In genomic region chr16:71919033-71919432, GRCh38 we compare ENCODE assay signal across 9 cellular contexts. TPM values are rescaled to one million over a fixed set of nuclear protein-coding genes. Genes with fewer than 3 reads are reported as not detected.
A peak's percentile ranks its signal among the peaks of the same experiment; 100 is the strongest.
DNase-seq lines count a peak whose midpoint lies in the region; ATAC-seq and TF ChIP-seq lines count a peak whose summit lies in the region.
"Had no signal": no experiment of that assay in that cellular context is flagged by ENCODE, and none has a peak within 500 bp of the region (broad histone marks: within the 10 kb centered on the region; RNA-seq: fewer than 3 reads in every experiment).

No MANE protein-coding gene starts in this region.

- no peak for TF ChIP-seq CTCF in Caco-2 (IDR thresholded peaks at IDR 0.05; ENCODE audit: insufficient read depth in 1 of 2, low read depth in 1 of 2, low read length in 1 of 2, severe bottlenecking in 1 of 2, unreplicated experiment in 1 of 2)
- no peak for TF ChIP-seq CTCF in activated B cell treated with CpG ODN at 0.5 μM for 24 hours (IDR thresholded peaks at IDR 0.05)

- H3K27ac Mint-ChIP-seq in Caco-2 (ENCODE audit: unreplicated experiment) (peak overlapping the region; percentile 55), activated B cell treated with CpG ODN at 0.5 μM for 24 hours (no peak overlapping the region)
- H3K27ac Mint-ChIP-seq: activated naive CD8-positive, alpha-beta T cell treated with anti-CD3 and anti-CD28 coated beads, Interleukin-2, amount 10 ng/mL, durations not matched to agents 7 days and 5 days had no signal

- no peaks in the 10 kb centered on the region for H3K9me3 ChIP-seq in Caco-2

- H3K27me3 ChIP-seq in Caco-2 (replicated peaks; ENCODE audit: control insufficient read depth, insufficient read depth, low read length), result no peaks in the 10 kb centered on the region

- H3K4me1 Mint-ChIP-seq in Caco-2 (ENCODE audit: low read depth, unreplicated experiment), result no peaks in the 10 kb centered on the region
- H3K4me1 Mint-ChIP-seq in activated B cell treated with CpG ODN at 0.5 μM for 24 hours, result peaks cover 29% of the 10 kb centered on the region

- peaks cover 18% of the 10 kb centered on the region for H3K9me3 Mint-ChIP-seq in Caco-2 (ENCODE audit: unreplicated experiment)
- H3K9me3 Mint-ChIP-seq in activated B cell treated with CpG ODN at 0.5 μM for 24 hours, result no peaks in the 10 kb centered on the region

- CTCF ChIA-PET in Caco-2 (lab: Charles Lee) (no interaction called here), activated B cell treated with CpG ODN at 0.5 μM for 24 hours (lab: Charles Lee) (no interaction called here)

- POLR2A ChIA-PET in Caco-2 (lab: Charles Lee) (no interaction called here), activated B cell treated with CpG ODN at 0.5 μM for 24 hours (lab: Charles Lee) (interaction anchor here (1.1 kb wide), 1 partner anchor 36 kb away, joined by 3 read pairs; no protein-coding TSS in a partner anchor)

- intact Hi-C loops in Caco-2 (cut with micrococcal nuclease; ENCODE audit: unreplicated experiment), result no loop called here
- intact Hi-C loops in activated B cell treated with CpG ODN at 0.5 μM for 24 hours (cut with micrococcal nuclease), result no loop called here

- DNase-seq in Caco-2, result no peak
- DNase-seq in activated B cell treated with CpG ODN at 0.5 μM for 24 hours, result no peak
- no peak for DNase-seq in activated gamma-delta T cell treated with Interleukin-2 at 50 U/mL for 16 hours
- DNase-seq in stimulated activated CD4-positive, alpha-beta T cell treated with anti-CD3 and anti-CD28 coated beads, Interleukin-4, amount 100 ng/mL, for 24 hours, result no peak
- DNase-seq in stimulated activated CD4-positive, alpha-beta T cell treated with anti-CD3 and anti-CD28 coated beads, Interleukin-2, amount 100 ng/mL, for 24 hours, result no peak
- no peak for DNase-seq in NCI-H1092 (lab: John Stamatoyannopoulos, UW)
- DNase-seq: activated naive CD8-positive, alpha-beta T cell treated with anti-CD3 and anti-CD28 coated beads, Interleukin-2, amount 10 ng/mL, durations not matched to agents 7 days and 5 days had no signal

- H3K27me3 Mint-ChIP-seq in Caco-2 (ENCODE audit: insufficient read depth, unreplicated experiment) (no peaks in the 10 kb centered on the region), activated B cell treated with CpG ODN at 0.5 μM for 24 hours (no peaks in the 10 kb centered on the region)
- H3K27me3 Mint-ChIP-seq: activated naive CD8-positive, alpha-beta T cell treated with anti-CD3 and anti-CD28 coated beads, Interleukin-2, amount 10 ng/mL, durations not matched to agents 7 days and 5 days had no signal

- H3K36me3 Mint-ChIP-seq in Caco-2 (ENCODE audit: insufficient read depth, unreplicated experiment) (peaks cover 100% of the 10 kb centered on the region), activated B cell treated with CpG ODN at 0.5 μM for 24 hours (ENCODE audit: low read depth) (peaks cover 85% of the 10 kb centered on the region)

- peak; percentile 64 for ATAC-seq in GM19397 (IDR thresholded peaks at IDR 0.05; ENCODE audit: unreplicated experiment)
- ATAC-seq in HG03103 (IDR thresholded peaks at IDR 0.05; ENCODE audit: low read depth, unreplicated experiment), result peak; percentile 74
- peak; percentile 57 for ATAC-seq in activated B cell treated with CpG ODN at 0.5 μM for 24 hours (ENCODE audit: low read depth)

- H3K4me3 Mint-ChIP-seq in Caco-2 (ENCODE audit: unreplicated experiment) (no peak overlapping the region), activated B cell treated with CpG ODN at 0.5 μM for 24 hours (no peak overlapping the region)
- H3K4me3 Mint-ChIP-seq: activated naive CD8-positive, alpha-beta T cell treated with anti-CD3 and anti-CD28 coated beads, Interleukin-2, amount 10 ng/mL, durations not matched to agents 7 days and 5 days had no signal

- peaks cover 20% of the 10 kb centered on the region for H3K36me3 ChIP-seq in Caco-2 (ENCODE audit: control insufficient read depth, insufficient read depth, low read length)

- no peaks in the 10 kb centered on the region for H3K4me1 ChIP-seq in Caco-2

- BruUV-seq in Caco-2 (replicated peaks; lab: Mats Ljungman, UMichigan), result no TSS peak

- H3K4me3 ChIP-seq in Caco-2 (ENCODE audit: low read depth, low read length), result no peak overlapping the region

RNA-seq across cellular contexts. Expression of gene IST1, which starts 23.7 kb away (rescaled TPM):
- total RNA-seq in Caco-2 (2022) (310 and 331 TPM in 2 replicates), activated B cell treated with CpG ODN at 0.5 μM for 24 hours (199 and 206 TPM in 2 replicates)

RNA-seq across cellular contexts. Expression of gene ZNF821, which starts 35.1 kb away (rescaled TPM):
- 16.3 and 16.9 TPM in 2 replicates for total RNA-seq in Caco-2 (2022)
- 10.6 and 13.6 TPM in 2 replicates for total RNA-seq in activated B cell treated with CpG ODN at 0.5 μM for 24 hours
